In genomic region chr11:10623797-10624761, GRCh38 we compare ENCODE assay signal across 8 cellular contexts. TPM values are rescaled to one million over a fixed set of nuclear protein-coding genes. Genes with fewer than 3 reads are reported as not detected.
DNase-seq lines count a peak whose midpoint lies in the region; ATAC-seq and TF ChIP-seq lines count a peak whose summit lies in the region.

No MANE protein-coding gene starts in this region.

- CTCF ChIA-PET in mammary epithelial cell (lab: Charles Lee; ENCODE audit: low non-redundant PET) = interaction anchor here (0.8 kb wide), 1 partner anchor 558 kb away, joined by 3 read pairs; no protein-coding TSS in a partner anchor

- WGBS in mammary epithelial cell (ENCODE audit: low coverage, missing lambda C conversion rate) = 95% methylated on average over 9 of the region's 11 CpGs

- BruUV-seq in mammary epithelial cell (replicated peaks; lab: Mats Ljungman, UMichigan) = no TSS peak

- no peak for ATAC-seq in activated CD4-positive, CD25-positive, alpha-beta regulatory T cell treated with anti-CD3 and anti-CD28 coated beads, Interleukin-2, amount 50 U/mL, for 24 hours
- ATAC-seq in GM19351 (IDR thresholded peaks at IDR 0.05; ENCODE audit: unreplicated experiment) = no peak

- no peaks in the 10 kb centered on the region for H3K36me3 ChIP-seq in mammary epithelial cell (ENCODE audit: insufficient read depth, low read length)

- TF ChIP-seq CTCF in mammary epithelial cell (conservative IDR thresholded peaks at IDR 0.05 in 1 of 2, IDR thresholded peaks at IDR 0.05 in 1 of 2; ENCODE audit: extremely low read depth in 1 of 2, insufficient read depth in 1 of 2, low read depth in 1 of 2, low read length in 2 of 2) = peak; percentile 23 to 46

- no peaks in the 10 kb centered on the region for H3K27me3 ChIP-seq in mammary epithelial cell (ENCODE audit: insufficient read depth, low read length)

- no peak overlapping the region for H3K4me3 ChIP-seq in mammary epithelial cell (replicated peaks in 1 of 3; ENCODE audit: insufficient read depth in 1 of 3, low read depth in 2 of 3, low read length in 3 of 3)

- intact Hi-C loops in mammary epithelial cell (cut with micrococcal nuclease) = loop anchor here (1.0 kb wide), 1 partner anchor 111 kb away; no protein-coding TSS in a partner anchor

- H3K27ac ChIP-seq in mammary epithelial cell (ENCODE audit: insufficient read depth, low read depth, low read length) = no peak overlapping the region

- no peak overlapping the region for H3K4me2 ChIP-seq in mammary epithelial cell (ENCODE audit: insufficient read depth, low read depth, low read length)

- dilution Hi-C loops in mammary epithelial cell (cut with HindIII; ENCODE audit: low sequenced_read_pairs) = no loop called here

- no peak overlapping the region for H3K9ac ChIP-seq in mammary epithelial cell (ENCODE audit: insufficient read depth, low read length)

- H2AFZ ChIP-seq in mammary epithelial cell (ENCODE audit: low read depth, low read length) = peak overlapping the region; percentile 75

- H3K79me2 ChIP-seq in mammary epithelial cell (ENCODE audit: insufficient read depth, low read length) = no peaks in the 10 kb centered on the region

- in situ Hi-C loops in mammary epithelial cell (cut with MboI; ENCODE audit: low sequenced_read_pairs in 2 of 2) = no loop called here

- H4K20me1 ChIP-seq in mammary epithelial cell (ENCODE audit: insufficient read depth, low read length) = no peaks in the 10 kb centered on the region

- no peaks in the 10 kb centered on the region for H3K9me3 ChIP-seq in mammary epithelial cell (replicated peaks; ENCODE audit: insufficient read depth, low read length)

- H3K4me1 ChIP-seq in mammary epithelial cell (ENCODE audit: insufficient read depth, low read length) = peaks cover 7% of the 10 kb centered on the region

- DNase-seq in activated CD8-positive, alpha-beta memory T cell treated with anti-CD3 and anti-CD28 coated beads for 24 hours = peak; percentile 55
- DNase-seq in activated CD8-positive, alpha-beta memory T cell treated with anti-CD3 and anti-CD28 coated beads, Interleukin-2, amount 50 U/mL, for 4 hours = no peak
- DNase-seq in NCI-H2029 treated with DMSO at 0.1 percent for 48 hours (lab: John Stamatoyannopoulos, UW) (peak; percentile 76), mammary epithelial cell (no peak), medulla oblongata (ENCODE audit: extremely low spot score) (peak; percentile 53), activated gamma-delta T cell treated with Interleukin-2 at 50 U/mL for 16 hours (no peak)

RNA-seq across cellular contexts. Expression of gene LYVE1, which starts 55.6 kb away (rescaled TPM):
- total RNA-seq in mammary epithelial cell = not detected
- polyA plus RNA-seq in mammary epithelial cell = not detected
- not detected for polyA minus RNA-seq in mammary epithelial cell

Comparison
In these comparisons a context has a peak if more than half of its experiments do, and no peak if none do; other contexts are left out.
1. DNase-seq: peak in activated CD8-positive, alpha-beta memory T cell treated with anti-CD3 and anti-CD28 coated beads for 24 hours (single experiment), NCI-H2029 treated with DMSO at 0.1 percent for 48 hours (single experiment) and medulla oblongata (single experiment); none in activated CD8-positive, alpha-beta memory T cell treated with anti-CD3 and anti-CD28 coated beads, Interleukin-2, amount 50 U/mL, for 4 hours (single experiment), mammary epithelial cell (single experiment) and activated gamma-delta T cell treated with Interleukin-2 at 50 U/mL for 16 hours (single experiment).